In genomic region chr4:100084892-100085291, GRCh38 we compare ENCODE assay signal across 1 cellular context.
TF ChIP-seq lines count a peak whose summit lies in the region.

No MANE protein-coding gene starts in this region.

TF ChIP-seq in H1, 55 proteins besides CTCF, POLR2A, EP300 and RAD21:
- TF ChIP-seq ATF3 (IDR thresholded peaks at IDR 0.05; ENCODE audit: insufficient read depth, low read depth, low read length): no peak
- no peak for TF ChIP-seq SUZ12 (IDR thresholded peaks at IDR 0.05; ENCODE audit: low read length)
- no peak for TF ChIP-seq SP4 (IDR thresholded peaks at IDR 0.05; ENCODE audit: low read length)
- no peak for TF ChIP-seq ATF2 (IDR thresholded peaks at IDR 0.05; ENCODE audit: low read length)
